In genomic region chrX:151082077-151082948, GRCh38 we compare ENCODE assay signal across 8 cellular contexts.
DNase-seq lines count a peak whose midpoint lies in the region; ATAC-seq and TF ChIP-seq lines count a peak whose summit lies in the region.

No MANE protein-coding gene starts in this region.

- H3K4me1 ChIP-seq in Karpas-422 (ENCODE audit: low read length) = no peaks in the 10 kb centered on the region
- peaks cover 0 to 3% of the 10 kb centered on the region in 2 experiments; a peak in 1 of 4 replicates for H3K4me1 ChIP-seq in SK-N-SH (ENCODE audit: control insufficient read depth in 1 of 2, insufficient read depth in 2 of 2, low read depth in 1 of 2, low read length in 1 of 2)
- H3K4me1 ChIP-seq in rectal smooth muscle tissue (ENCODE audit: control insufficient read depth, insufficient read depth, low read length) = no peaks in the 10 kb centered on the region

- no peaks in the 10 kb centered on the region for H3K9me2 ChIP-seq in Karpas-422 (replicated peaks; ENCODE audit: insufficient read depth, low read length)
- no peaks in the 10 kb centered on the region for H3K9me2 ChIP-seq in SK-N-SH

- WGBS in SK-N-SH (ENCODE audit: low lambda C conversion rate) = 18% methylated on average over 16 of the region's 41 CpGs

- no peak overlapping the region for H3K9ac ChIP-seq in Karpas-422 (ENCODE audit: low read length)
- H3K9ac ChIP-seq in SK-N-SH = no peak overlapping the region
- no peak overlapping the region for H3K9ac ChIP-seq in rectal smooth muscle tissue (ENCODE audit: low read length)

- no peaks in the 10 kb centered on the region for H3K36me3 Mint-ChIP-seq in activated naive CD8-positive, alpha-beta T cell treated with anti-CD3 and anti-CD28 coated beads, Interleukin-2, amount 50 U/mL, for 24 hours (ENCODE audit: low read depth)

- TF ChIP-seq CTCF in SK-N-SH (IDR thresholded peaks at IDR 0.05) = peak; percentile 92

- ATAC-seq in GM21737 (IDR thresholded peaks at IDR 0.05; ENCODE audit: unreplicated experiment) = peak; percentile 78
- ATAC-seq in activated naive CD8-positive, alpha-beta T cell treated with anti-CD3 and anti-CD28 coated beads, Interleukin-2, amount 50 U/mL, for 24 hours = peak; percentile 84
- peak; percentile 89 to 92 for ATAC-seq in left cardiac atrium

- intact Hi-C loops in left cardiac atrium (cut with DNase I) = loop anchor here (1.0 to 5.0 kb wide), 2 partner anchors 305 to 310 kb away; no protein-coding TSS in a partner anchor

- no peaks in the 10 kb centered on the region for H3F3A ChIP-seq in SK-N-SH (replicated peaks; ENCODE audit: insufficient read depth)

- H3K4me1 Mint-ChIP-seq in activated naive CD8-positive, alpha-beta T cell treated with anti-CD3 and anti-CD28 coated beads, Interleukin-2, amount 50 U/mL, for 24 hours = peaks cover 2% of the 10 kb centered on the region

- H3K27ac ChIP-seq in Karpas-422 (ENCODE audit: low read length) (no peak overlapping the region), SK-N-SH (ENCODE audit: low read depth in 2 of 2, low read length in 1 of 2) (no peak overlapping the region), rectal smooth muscle tissue (ENCODE audit: low read depth, low read length) (no peak overlapping the region)

- no peaks in the 10 kb centered on the region for H3K9me3 Mint-ChIP-seq in activated naive CD8-positive, alpha-beta T cell treated with anti-CD3 and anti-CD28 coated beads, Interleukin-2, amount 50 U/mL, for 24 hours

- peak; percentile 77 for TF ChIP-seq RAD21 in SK-N-SH (IDR thresholded peaks at IDR 0.05; ENCODE audit: low read length)

- peaks cover 17% of the 10 kb centered on the region for H3K27me3 Mint-ChIP-seq in activated naive CD8-positive, alpha-beta T cell treated with anti-CD3 and anti-CD28 coated beads, Interleukin-2, amount 50 U/mL, for 24 hours

- no peaks in the 10 kb centered on the region for H3K36me3 ChIP-seq in Karpas-422 (ENCODE audit: insufficient read depth, low read length)
- H3K36me3 ChIP-seq in SK-N-SH (replicated peaks in 1 of 2; ENCODE audit: control insufficient read depth in 1 of 2, insufficient read depth in 2 of 2, low read length in 1 of 2) = no peaks in the 10 kb centered on the region
- no peaks in the 10 kb centered on the region for H3K36me3 ChIP-seq in rectal smooth muscle tissue (ENCODE audit: control insufficient read depth, insufficient read depth, low read length)

- H2AFZ ChIP-seq in Karpas-422 (ENCODE audit: low read length) (no peak overlapping the region), SK-N-SH (ENCODE audit: low read depth) (no peak overlapping the region; the same call in 1 of the 2 replicates)

- CTCF ChIA-PET in SK-N-SH (lab: Yijun Ruan, JAX) = interaction anchor here (0.6 to 8.0 kb wide), 26 partner anchors 8 to 564 kb away, joined by 3 to 219 read pairs (median 3); partner anchors contain the start of gene HMGB3

- no peaks in the 10 kb centered on the region for H4K20me1 ChIP-seq in Karpas-422 (ENCODE audit: insufficient read depth, low read depth, low read length)
- no peaks in the 10 kb centered on the region for H4K20me1 ChIP-seq in SK-N-SH (ENCODE audit: insufficient read depth)

- no peak for TF ChIP-seq EP300 in SK-N-SH (IDR thresholded peaks at IDR 0.05; ENCODE audit: borderline replicate concordance in 1 of 2, low read depth in 1 of 2, low read length in 1 of 2)

- POLR2A ChIA-PET in SK-N-SH (lab: Yijun Ruan, JAX) = no interaction called here

- H3K27me3 ChIP-seq in Karpas-422 (ENCODE audit: low read length) (no peaks in the 10 kb centered on the region), SK-N-SH (ENCODE audit: insufficient read depth) (peaks cover 24% of the 10 kb centered on the region; the same call in 1 of the 2 replicates), rectal smooth muscle tissue (ENCODE audit: control insufficient read depth, insufficient read depth, low read length) (peaks cover 2% of the 10 kb centered on the region)

- H3K9me3 ChIP-seq in Karpas-422 (ENCODE audit: low read length) (no peaks in the 10 kb centered on the region), SK-N-SH (no peaks in the 10 kb centered on the region)

- no peaks in the 10 kb centered on the region for H3K79me2 ChIP-seq in Karpas-422 (ENCODE audit: low read length)
- H3K79me2 ChIP-seq in SK-N-SH (ENCODE audit: insufficient read depth) = no peaks in the 10 kb centered on the region

- H3K4me3 ChIP-seq in Karpas-422 (ENCODE audit: low read length) (no peak overlapping the region), SK-N-SH (ENCODE audit: low read depth in 2 of 2, low read length in 1 of 2) (peak overlapping the region in 1 of 2 experiments; percentile 31; a peak in 1 of 4 replicates), rectal smooth muscle tissue (ENCODE audit: low read length) (peak overlapping the region; percentile 38)

- H3K27ac Mint-ChIP-seq in activated naive CD8-positive, alpha-beta T cell treated with anti-CD3 and anti-CD28 coated beads, Interleukin-2, amount 50 U/mL, for 24 hours = no peak overlapping the region

- H3K4me3 Mint-ChIP-seq in activated naive CD8-positive, alpha-beta T cell treated with anti-CD3 and anti-CD28 coated beads, Interleukin-2, amount 50 U/mL, for 24 hours = no peak overlapping the region

- DNase-seq in ELF-1 (ENCODE audit: low read depth, low spot score) = peak; percentile 89
- DNase-seq in Karpas-422 = peak; percentile 72
- DNase-seq in SK-N-SH = peak; percentile 79
- peak; percentile 64 for DNase-seq in activated naive CD8-positive, alpha-beta T cell treated with anti-CD3 and anti-CD28 coated beads, Interleukin-2, amount 50 U/mL, for 24 hours
- peak; percentile 69 for DNase-seq in left cardiac atrium
- DNase-seq in OCI-M2 (lab: John Stamatoyannopoulos, UW; ENCODE audit: unreplicated experiment) = no peak

- H3K4me2 ChIP-seq in Karpas-422 (ENCODE audit: low read depth, low read length, poor library complexity, severe bottlenecking) = no peak overlapping the region
- H3K4me2 ChIP-seq in SK-N-SH = peak overlapping the region; percentile 34; the same call in 1 of the 2 replicates

TF ChIP-seq in SK-N-SH, 30 proteins besides CTCF, POLR2A, EP300 and RAD21 (continues in another document):
- TF ChIP-seq SMC3 (IDR thresholded peaks at IDR 0.05; ENCODE audit: low read depth, low read length) (peak; percentile 92), REST (IDR thresholded peaks at IDR 0.05; ENCODE audit: low read depth, low read length) (no peak), RCOR1 (IDR thresholded peaks at IDR 0.05; ENCODE audit: low read length) (no peak), CHD2 (IDR thresholded peaks at IDR 0.05; ENCODE audit: low read length, partially characterized antibody) (no peak), TEAD4 (IDR thresholded peaks at IDR 0.05; ENCODE audit: borderline replicate concordance, insufficient read depth) (0 out of 2 replicates have a peak, but pooled peaks have one; percentile 10), RFX5 (IDR thresholded peaks at IDR 0.05; ENCODE audit: low read length) (no peak)
- TF ChIP-seq, protein P1, sequence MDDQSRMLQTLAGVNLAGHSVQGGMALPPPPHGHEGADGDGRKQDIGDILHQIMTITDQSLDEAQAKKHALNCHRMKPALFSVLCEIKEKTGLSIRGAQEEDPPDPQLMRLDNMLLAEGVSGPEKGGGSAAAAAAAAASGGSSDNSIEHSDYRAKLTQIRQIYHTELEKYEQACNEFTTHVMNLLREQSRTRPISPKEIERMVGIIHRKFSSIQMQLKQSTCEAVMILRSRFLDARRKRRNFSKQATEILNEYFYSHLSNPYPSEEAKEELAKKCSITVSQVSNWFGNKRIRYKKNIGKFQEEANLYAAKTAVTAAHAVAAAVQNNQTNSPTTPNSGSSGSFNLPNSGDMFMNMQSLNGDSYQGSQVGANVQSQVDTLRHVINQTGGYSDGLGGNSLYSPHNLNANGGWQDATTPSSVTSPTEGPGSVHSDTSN (IDR thresholded peaks at IDR 0.05) = no peak
- TF ChIP-seq, protein P2, sequence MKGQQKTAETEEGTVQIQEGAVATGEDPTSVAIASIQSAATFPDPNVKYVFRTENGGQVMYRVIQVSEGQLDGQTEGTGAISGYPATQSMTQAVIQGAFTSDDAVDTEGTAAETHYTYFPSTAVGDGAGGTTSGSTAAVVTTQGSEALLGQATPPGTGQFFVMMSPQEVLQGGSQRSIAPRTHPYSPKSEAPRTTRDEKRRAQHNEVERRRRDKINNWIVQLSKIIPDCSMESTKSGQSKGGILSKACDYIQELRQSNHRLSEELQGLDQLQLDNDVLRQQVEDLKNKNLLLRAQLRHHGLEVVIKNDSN (IDR thresholded peaks at IDR 0.05; ENCODE audit: borderline replicate concordance, low read depth) = no peak
- TF ChIP-seq, protein P3, sequence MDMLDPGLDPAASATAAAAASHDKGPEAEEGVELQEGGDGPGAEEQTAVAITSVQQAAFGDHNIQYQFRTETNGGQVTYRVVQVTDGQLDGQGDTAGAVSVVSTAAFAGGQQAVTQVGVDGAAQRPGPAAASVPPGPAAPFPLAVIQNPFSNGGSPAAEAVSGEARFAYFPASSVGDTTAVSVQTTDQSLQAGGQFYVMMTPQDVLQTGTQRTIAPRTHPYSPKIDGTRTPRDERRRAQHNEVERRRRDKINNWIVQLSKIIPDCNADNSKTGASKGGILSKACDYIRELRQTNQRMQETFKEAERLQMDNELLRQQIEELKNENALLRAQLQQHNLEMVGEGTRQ (IDR thresholded peaks at IDR 0.05; ENCODE audit: borderline replicate concordance, low read depth, low read length) = no peak
